15 cellular contexts compared by ENCODE assay signal in the genomic region with DNA sequence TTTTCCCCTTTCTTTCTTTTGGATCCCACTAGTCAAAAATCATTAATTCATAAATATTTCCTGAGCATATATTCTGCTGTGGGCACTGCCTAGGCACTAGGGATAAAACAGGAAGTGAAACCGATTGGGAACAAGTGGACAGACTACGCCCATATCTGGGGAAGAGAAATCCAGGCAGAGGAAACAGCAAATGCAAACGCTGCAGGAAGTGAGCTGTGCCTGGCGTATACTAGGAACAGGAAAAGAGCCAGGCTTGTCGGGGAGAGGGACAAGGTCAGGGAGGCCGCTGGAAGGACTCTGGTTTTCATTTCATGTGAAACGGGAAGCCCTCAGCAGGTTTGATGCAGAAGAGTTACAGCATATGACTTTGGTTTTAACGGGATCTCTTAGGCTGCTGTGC.
DNase-seq lines count a peak whose midpoint lies in the region; ATAC-seq and TF ChIP-seq lines count a peak whose summit lies in the region.
"Had no signal": no experiment of that assay in that cellular context is flagged by ENCODE, and none has a peak within 500 bp of the region (broad histone marks: within the 10 kb centered on the region; RNA-seq: fewer than 3 reads in every experiment).

No MANE protein-coding gene starts in this region.

- DNase-seq in EL: peak; percentile 45
- DNase-seq in SKM-1 treated with dmso at 0.1 percent for 144 hours (lab: John Stamatoyannopoulos, UW; ENCODE audit: unreplicated experiment): peak; percentile 31
- peak; percentile 76 for DNase-seq in right atrium auricular region (ENCODE audit: low spot score)
- DNase-seq in sciatic nerve (ENCODE audit: low spot score): no peak
- DNase-seq in NCI-H774 (lab: John Stamatoyannopoulos, UW): no peak
- DNase-seq in activated naive CD4-positive, alpha-beta T cell treated with anti-CD3 and anti-CD28 coated beads, Interleukin-2, amount 50 U/mL, for 16 hours: no peak
- DNase-seq: activated CD8-positive, alpha-beta memory T cell treated with anti-CD3 and anti-CD28 coated beads, Interleukin-2, amount 50 U/mL, for 48 hours; amniotic stem cell; dorsolateral prefrontal cortex; ovary had no signal

- H3K4me1 ChIP-seq in right atrium auricular region: no peaks in the 10 kb centered on the region
- H3K4me1 ChIP-seq: Peyer's patch had no signal

- no peaks in the 10 kb centered on the region for H3K36me3 ChIP-seq in right atrium auricular region
- H3K36me3 ChIP-seq: ovary, Peyer's patch had no signal

- peak overlapping the region in 1 of 2 donors; percentile 31 for H3K27ac ChIP-seq in right atrium auricular region
- H3K27ac ChIP-seq: C4-2B, dorsolateral prefrontal cortex, ovary, Peyer's patch, VCaP had no signal

- TF ChIP-seq CTCF in right atrium auricular region (IDR thresholded peaks at IDR 0.05): no peak

- H3K9me3 ChIP-seq in right atrium auricular region: peaks cover 0 to 11% of the 10 kb centered on the region in 2 donors
- H3K9me3 ChIP-seq: ovary, Peyer's patch had no signal

- intact Hi-C loops in sciatic nerve (cut with DNase I): no loop called here

- ATAC-seq in sciatic nerve (peak; percentile 90), GM21390 (IDR thresholded peaks at IDR 0.05; ENCODE audit: unreplicated experiment) (no peak), GM21360 (IDR thresholded peaks at IDR 0.05; ENCODE audit: unreplicated experiment) (no peak)

- no peak overlapping the region for H3K4me3 ChIP-seq in right atrium auricular region
- H3K4me3 ChIP-seq: dorsolateral prefrontal cortex, ovary, Peyer's patch had no signal

- H3K27me3 ChIP-seq in right atrium auricular region: no peaks in the 10 kb centered on the region
- H3K27me3 ChIP-seq: ovary, Peyer's patch had no signal

Comparison
In these comparisons a context has a peak if more than half of its experiments do, and no peak if none do; other contexts are left out.
1. DNase-seq: peak in EL (single experiment), SKM-1 treated with dmso at 0.1 percent for 144 hours (single experiment) and right atrium auricular region (single experiment); none in sciatic nerve (single experiment), NCI-H774 (single experiment) and activated naive CD4-positive, alpha-beta T cell treated with anti-CD3 and anti-CD28 coated beads, Interleukin-2, amount 50 U/mL, for 16 hours (single experiment).